Comparison of ENCODE assay signal across 1 cellular context in genomic region chr11:64259533-64260067, GRCh38.
TF ChIP-seq lines count a peak whose summit lies in the region.

No MANE protein-coding gene starts in this region.

TF ChIP-seq in HepG2, 621 proteins besides CTCF, POLR2A, EP300 and RAD21:
- TF ChIP-seq NR2F6 (IDR thresholded peaks at IDR 0.05), result peak; percentile 54; the same call in 1 of the 2 replicates
- TF ChIP-seq NR2F6 (CRISPR knock-in tag; IDR thresholded peaks at IDR 0.05), result no peak
- peak; percentile 46; the same call in 1 of the 2 replicates for TF ChIP-seq NR2C2 (CRISPR knock-in tag; IDR thresholded peaks at IDR 0.05; ENCODE audit: borderline replicate concordance)
- TF ChIP-seq ATF1 (CRISPR knock-in tag; IDR thresholded peaks at IDR 0.05), result no peak
